In genomic region chr10:50419091-50419490, GRCh38 we compare ENCODE assay signal across 12 cellular contexts.
DNase-seq lines count a peak whose midpoint lies in the region; ATAC-seq and TF ChIP-seq lines count a peak whose summit lies in the region.
"Had no signal": no experiment of that assay in that cellular context is flagged by ENCODE, and none has a peak within 500 bp of the region (broad histone marks: within the 10 kb centered on the region; RNA-seq: fewer than 3 reads in every experiment).

No MANE protein-coding gene starts in this region.

- H3K4me3 ChIP-seq in SJSA1 (peak overlapping the region; percentile 83), fibroblast of lung (replicated peaks in 1 of 4; ENCODE audit: control extremely low read depth in 1 of 4, insufficient read depth in 1 of 4, low read depth in 3 of 4, low read length in 4 of 4) (peak overlapping the region in 1 of 4 experiments; percentile 99), smooth muscle cell (peak overlapping the region; percentile 80)

- H3F3A ChIP-seq in smooth muscle cell (ENCODE audit: low read depth) = no peaks in the 10 kb centered on the region

- no peaks in the 10 kb centered on the region for H3K36me3 Mint-ChIP-seq in activated CD4-positive, alpha-beta T cell treated with anti-CD3 and anti-CD28 coated beads, Interleukin-2, amount 10 ng/mL, durations not matched to agents 7 days and 5 days (ENCODE audit: low read depth)
- H3K36me3 Mint-ChIP-seq in activated naive CD4-positive, alpha-beta T cell treated with anti-CD3 and anti-CD28 coated beads, Interleukin-2, amount 50 U/mL, for 72 hours = no peaks in the 10 kb centered on the region

- peak overlapping the region; percentile 85 for H3K4me3 Mint-ChIP-seq in activated CD4-positive, alpha-beta T cell treated with anti-CD3 and anti-CD28 coated beads, Interleukin-2, amount 10 ng/mL, durations not matched to agents 7 days and 5 days

- peaks cover 20% of the 10 kb centered on the region for H3K36me3 ChIP-seq in SJSA1
- H3K36me3 ChIP-seq in fibroblast of lung (ENCODE audit: control insufficient read depth, insufficient read depth, low read length) = no peaks in the 10 kb centered on the region
- no peaks in the 10 kb centered on the region for H3K36me3 ChIP-seq in smooth muscle cell (ENCODE audit: low read depth)

- WGBS in smooth muscle cell (ENCODE audit: low lambda C conversion rate) = 63% methylated on average over 3 of the region's 3 CpGs

- peak overlapping the region; percentile 100 for H3K4me2 ChIP-seq in fibroblast of lung (ENCODE audit: extremely low read depth, insufficient read depth, low read length)
- peak overlapping the region; percentile 84 for H3K4me2 ChIP-seq in smooth muscle cell

- H3K9me3 Mint-ChIP-seq in activated CD4-positive, alpha-beta T cell treated with anti-CD3 and anti-CD28 coated beads, Interleukin-2, amount 10 ng/mL, durations not matched to agents 7 days and 5 days = no peaks in the 10 kb centered on the region
- H3K9me3 Mint-ChIP-seq in activated naive CD4-positive, alpha-beta T cell treated with anti-CD3 and anti-CD28 coated beads, Interleukin-2, amount 50 U/mL, for 72 hours = no peaks in the 10 kb centered on the region
- H3K9me3 Mint-ChIP-seq: activated naive CD4-positive, alpha-beta T cell treated with anti-CD3 and anti-CD28 coated beads, Interleukin-2, amount 50 U/mL, for 24 hours had no signal

- H3K27me3 ChIP-seq in SJSA1 (replicated peaks) (no peaks in the 10 kb centered on the region), fibroblast of lung (ENCODE audit: control insufficient read depth, insufficient read depth, low read length) (no peaks in the 10 kb centered on the region), smooth muscle cell (ENCODE audit: low read depth) (no peaks in the 10 kb centered on the region)

- H3K27ac Mint-ChIP-seq in activated CD4-positive, alpha-beta T cell treated with anti-CD3 and anti-CD28 coated beads, Interleukin-2, amount 10 ng/mL, durations not matched to agents 7 days and 5 days = peak overlapping the region; percentile 95
- no peak overlapping the region for H3K27ac Mint-ChIP-seq in activated naive CD4-positive, alpha-beta T cell treated with anti-CD3 and anti-CD28 coated beads, Interleukin-2, amount 50 U/mL, for 72 hours
- H3K27ac Mint-ChIP-seq: activated naive CD4-positive, alpha-beta T cell treated with anti-CD3 and anti-CD28 coated beads, Interleukin-2, amount 50 U/mL, for 24 hours had no signal

- no peak for ATAC-seq in activated naive CD4-positive, alpha-beta T cell treated with anti-CD3 and anti-CD28 coated beads, Interleukin-2, amount 50 U/mL, for 72 hours
- no peak for ATAC-seq in GM18909 (IDR thresholded peaks at IDR 0.05; ENCODE audit: poor library complexity, unreplicated experiment)

- peaks cover 31% of the 10 kb centered on the region for H3K4me1 ChIP-seq in SJSA1 (replicated peaks)
- H3K4me1 ChIP-seq in fibroblast of lung (ENCODE audit: control insufficient read depth, extremely low read depth, insufficient read depth, low read length) = peaks cover 8% of the 10 kb centered on the region
- peaks cover 7% of the 10 kb centered on the region for H3K4me1 ChIP-seq in smooth muscle cell (ENCODE audit: low read depth)

- CTCF ChIA-PET in activated CD4-positive, alpha-beta T cell treated with anti-CD3 and anti-CD28 coated beads, Interleukin-2, amount 10 ng/mL, durations not matched to agents 7 days and 5 days (lab: Charles Lee) = interaction anchor here (1.2 to 2.0 kb wide), 2 partner anchors 12 to 22 kb away, joined by 3 to 6 read pairs; no protein-coding TSS in a partner anchor

- H4K20me1 ChIP-seq in fibroblast of lung (ENCODE audit: control insufficient read depth, extremely low read depth, insufficient read depth, low read length) = no peaks in the 10 kb centered on the region
- peaks cover 3% of the 10 kb centered on the region for H4K20me1 ChIP-seq in smooth muscle cell (ENCODE audit: low read depth)

- H3K9ac ChIP-seq in fibroblast of lung (ENCODE audit: insufficient read depth, low read length) (no peak overlapping the region), smooth muscle cell (ENCODE audit: low read depth) (no peak overlapping the region)

- H2AFZ ChIP-seq in fibroblast of lung (ENCODE audit: low read length) = no peak overlapping the region
- peak overlapping the region; percentile 92 for H2AFZ ChIP-seq in smooth muscle cell (ENCODE audit: low read depth)

- H3K9me3 ChIP-seq in SJSA1 (replicated peaks) (no peaks in the 10 kb centered on the region), fibroblast of lung (ENCODE audit: control insufficient read depth, insufficient read depth, low read depth, low read length) (no peaks in the 10 kb centered on the region), smooth muscle cell (replicated peaks; ENCODE audit: low read depth) (no peaks in the 10 kb centered on the region)

- TF ChIP-seq CTCF in fibroblast of lung (conservative IDR thresholded peaks at IDR 0.05 in 1 of 2, IDR thresholded peaks at IDR 0.05 in 1 of 2; ENCODE audit: low read depth in 1 of 2, low read length in 2 of 2) = no peak
- no peak for TF ChIP-seq CTCF in smooth muscle cell (IDR thresholded peaks at IDR 0.05; ENCODE audit: borderline replicate concordance, insufficient read depth, poor library complexity, severe bottlenecking)

- H3K27ac ChIP-seq in SJSA1 = peak overlapping the region; percentile 97
- peak overlapping the region; percentile 90 for H3K27ac ChIP-seq in fibroblast of lung (ENCODE audit: insufficient read depth, low read length)
- no peak overlapping the region for H3K27ac ChIP-seq in smooth muscle cell (ENCODE audit: low read depth)

- DNase-seq in activated CD4-positive, alpha-beta T cell treated with anti-CD3 and anti-CD28 coated beads, Interleukin-2, amount 10 ng/mL, durations not matched to agents 7 days and 5 days = no peak
- no peak for DNase-seq in activated CD4-positive, alpha-beta T cell treated with anti-CD3 and anti-CD28 coated beads for 4 hours
- peak in 1 of 2 experiments; percentile 38 for DNase-seq in SJSA1 (ENCODE audit: low read depth in 1 of 2, low spot score in 2 of 2)
- DNase-seq in fibroblast of lung (ENCODE audit: low read depth in 2 of 2) = no peak
- no peak for DNase-seq in smooth muscle cell (lab: John Stamatoyannopoulos, UW; ENCODE audit: unreplicated experiment)
- DNase-seq in activated naive CD4-positive, alpha-beta T cell treated with anti-CD3 and anti-CD28 coated beads, Interleukin-2, amount 50 U/mL, for 72 hours (ENCODE audit: low spot score in 2 of 2) = no peak
- DNase-seq in activated effector memory CD4-positive, alpha-beta T cell treated with Interleukin-2 at 50 U/mL for 16 hours = no peak
- DNase-seq: glutamatergic neuron, NCI-H1417 treated with DMSO at 0.1 percent for 48 hours, NCI-H345 had no signal

- peaks cover 46% of the 10 kb centered on the region for H3K4me1 Mint-ChIP-seq in activated CD4-positive, alpha-beta T cell treated with anti-CD3 and anti-CD28 coated beads, Interleukin-2, amount 10 ng/mL, durations not matched to agents 7 days and 5 days

- POLR2A ChIA-PET in activated CD4-positive, alpha-beta T cell treated with anti-CD3 and anti-CD28 coated beads, Interleukin-2, amount 10 ng/mL, durations not matched to agents 7 days and 5 days (lab: Charles Lee) = no interaction called here

- H3K27me3 Mint-ChIP-seq in activated CD4-positive, alpha-beta T cell treated with anti-CD3 and anti-CD28 coated beads, Interleukin-2, amount 10 ng/mL, durations not matched to agents 7 days and 5 days = no peaks in the 10 kb centered on the region
- H3K27me3 Mint-ChIP-seq: activated naive CD4-positive, alpha-beta T cell treated with anti-CD3 and anti-CD28 coated beads, Interleukin-2, amount 50 U/mL, for 24 hours had no signal

- H3K79me2 ChIP-seq in fibroblast of lung (ENCODE audit: control insufficient read depth, insufficient read depth, low read length) (peaks cover 38% of the 10 kb centered on the region), smooth muscle cell (ENCODE audit: low read depth) (peaks cover 3% of the 10 kb centered on the region)
